ENCODE assay signal across 15 cellular contexts in the genomic region with DNA sequence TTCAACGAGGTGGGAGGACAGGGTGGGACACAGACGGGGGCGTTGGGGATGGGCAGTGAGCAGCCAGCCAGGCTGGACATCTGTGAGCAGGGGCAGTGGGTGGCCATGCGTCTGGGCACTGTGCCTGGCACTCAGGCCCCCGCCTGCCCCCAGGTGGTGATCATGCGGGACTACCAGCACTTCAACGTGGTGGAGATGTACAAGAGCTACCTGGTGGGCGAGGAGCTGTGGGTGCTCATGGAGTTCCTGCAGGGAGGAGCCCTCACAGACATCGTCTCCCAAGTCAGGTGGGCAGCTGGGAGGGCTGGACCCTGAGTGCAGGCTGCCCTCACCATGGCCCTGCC. TPM values are rescaled to one million over a fixed set of nuclear protein-coding genes. Genes with fewer than 3 reads are reported as not detected.
DNase-seq lines count a peak whose midpoint lies in the region; FAIRE-seq and TF ChIP-seq lines count a peak whose summit lies in the region.
"Had no signal": no experiment of that assay in that cellular context is flagged by ENCODE, and none has a peak within 500 bp of the region (broad histone marks: within the 10 kb centered on the region; RNA-seq: fewer than 3 reads in every experiment).

No MANE protein-coding gene starts in this region.

- no peaks in the 10 kb centered on the region for H3K79me2 ChIP-seq in SU-DHL-6 (ENCODE audit: insufficient read depth, low read length)

- no peaks in the 10 kb centered on the region for H3F3A ChIP-seq in SU-DHL-6 (ENCODE audit: insufficient read depth)

- DNase-seq in Calu3 (peak; percentile 21), H7 (peak; percentile 78), kidney (no peak), amniotic stem cell (lab: John Stamatoyannopoulos, UW) (no peak), NCI-H1694 (lab: John Stamatoyannopoulos, UW) (no peak), GM12892 (ENCODE audit: insufficient read length) (no peak)
- no peak for DNase-seq in stimulated activated CD4-positive, alpha-beta T cell treated with anti-CD3 and anti-CD28 coated beads, Interleukin-4, amount 100 ng/mL, for 24 hours
- DNase-seq: CD8-positive, alpha-beta T cell; foreskin fibroblast; HCEC 1CT; islet precursor cell; naive B cell; NCI-H2081 treated with DMSO at 0.1 percent for 48 hours had no signal

- H2AFZ ChIP-seq in SU-DHL-6 (ENCODE audit: low read depth, low read length, severe bottlenecking): no peak overlapping the region

- H4K20me1 ChIP-seq in SU-DHL-6 (ENCODE audit: low read depth, low read length): no peaks in the 10 kb centered on the region

- TF ChIP-seq POLR2A in GM12892 (IDR thresholded peaks at IDR 0.05; ENCODE audit: low read depth, low read length): no peak

- intact Hi-C loops in Calu3 (cut with micrococcal nuclease; ENCODE audit: unreplicated experiment): loop anchor here (5.0 kb wide), 1 partner anchor 225 kb away; no protein-coding TSS in a partner anchor
- intact Hi-C loops in kidney (cut with DNase I): loop anchor here (5.0 to 10.0 kb wide), 3 partner anchors 55 to 230 kb away; no protein-coding TSS in a partner anchor

- no peak overlapping the region for H3K4me3 ChIP-seq in H7 (ENCODE audit: insufficient read depth, low read depth, low read length)
- H3K4me3 ChIP-seq in SU-DHL-6 (ENCODE audit: insufficient read depth, low read length, poor library complexity, severe bottlenecking): no peak overlapping the region
- H3K4me3 ChIP-seq in kidney (ENCODE audit: low read length in 2 of 2): no peak overlapping the region

- no peak overlapping the region for H3K4me2 ChIP-seq in SU-DHL-6 (ENCODE audit: low read depth, low read length, poor library complexity, severe bottlenecking)

- TF ChIP-seq CTCF in Calu3 (IDR thresholded peaks at IDR 0.05; ENCODE audit: unreplicated experiment): no peak
- TF ChIP-seq CTCF in SU-DHL-6 (IDR thresholded peaks at IDR 0.05; ENCODE audit: insufficient read depth, low read length, poor library complexity, severe bottlenecking): peak; percentile 13
- peak; percentile 24 for TF ChIP-seq CTCF in kidney (IDR thresholded peaks at IDR 0.05; ENCODE audit: borderline replicate concordance, extremely low read depth, insufficient read depth)

- no peak overlapping the region for H3K27ac Mint-ChIP-seq in Calu3 (ENCODE audit: unreplicated experiment)
- H3K27ac Mint-ChIP-seq: CD8-positive, alpha-beta T cell; T-helper 1 cell treated with Interleukin-12 subunit alpha and Interleukin-12 subunit beta and Interleukin-4 antibody, amounts not matched to agents 30 μg/mL and 1 μg/mL, for 36 hours had no signal

- H3K9ac ChIP-seq in SU-DHL-6 (ENCODE audit: low read length) (no peak overlapping the region), kidney (ENCODE audit: low read length in 2 of 2) (no peak overlapping the region)

- CTCF ChIA-PET in Calu3 (lab: Charles Lee): interaction anchor here (1.0 to 4.0 kb wide), 3 partner anchors 19 to 55 kb away, joined by 3 to 39 read pairs (median 5); a partner anchor contains a TSS

- H3K36me3 ChIP-seq in H7 (replicated peaks; ENCODE audit: control insufficient read depth, insufficient read depth, low read length): peaks cover 4% of the 10 kb centered on the region
- no peaks in the 10 kb centered on the region for H3K36me3 ChIP-seq in SU-DHL-6 (ENCODE audit: low read length)
- H3K36me3 ChIP-seq in kidney (ENCODE audit: control insufficient read depth in 1 of 2, insufficient read depth in 2 of 2, low read length in 2 of 2): no peaks in the 10 kb centered on the region

- no peaks in the 10 kb centered on the region for H3K27me3 Mint-ChIP-seq in Calu3 (ENCODE audit: unreplicated experiment)

- H3K27ac ChIP-seq in SU-DHL-6 (ENCODE audit: low read depth, low read length): no peak overlapping the region
- H3K27ac ChIP-seq in kidney (ENCODE audit: low read depth in 2 of 2, low read length in 2 of 2): no peak overlapping the region

- H3K27me3 ChIP-seq in H7 (ENCODE audit: control insufficient read depth, insufficient read depth, low read length) (no peaks in the 10 kb centered on the region), SU-DHL-6 (ENCODE audit: low read length) (no peaks in the 10 kb centered on the region)

- FAIRE-seq in kidney (lab: Jason Lieb, UNC): no peak
- no peak for FAIRE-seq in GM12892 (lab: Jason Lieb, UNC)

- peaks cover 5% of the 10 kb centered on the region for H3K36me3 Mint-ChIP-seq in Calu3 (ENCODE audit: insufficient read depth, unreplicated experiment)
- H3K36me3 Mint-ChIP-seq: CD8-positive, alpha-beta T cell; naive B cell had no signal

- H3K9me3 Mint-ChIP-seq in Calu3 (ENCODE audit: low read depth, unreplicated experiment): no peaks in the 10 kb centered on the region
- H3K9me3 Mint-ChIP-seq: CD8-positive, alpha-beta T cell; naive B cell; T-helper 1 cell treated with Interleukin-12 subunit alpha and Interleukin-12 subunit beta and Interleukin-4 antibody, amounts not matched to agents 30 μg/mL and 1 μg/mL, for 36 hours had no signal

- no peaks in the 10 kb centered on the region for H3K9me2 ChIP-seq in SU-DHL-6 (replicated peaks; ENCODE audit: insufficient read depth, low read length)

- no TSS peak for BruUV-seq in Calu3 (replicated peaks; lab: Mats Ljungman, UMichigan)

- H3K4me3 Mint-ChIP-seq in Calu3 (ENCODE audit: low read depth, unreplicated experiment): no peak overlapping the region
- H3K4me3 Mint-ChIP-seq: CD8-positive, alpha-beta T cell; naive B cell; T-helper 1 cell treated with Interleukin-12 subunit alpha and Interleukin-12 subunit beta and Interleukin-4 antibody, amounts not matched to agents 30 μg/mL and 1 μg/mL, for 36 hours had no signal

- H3K4me1 Mint-ChIP-seq in Calu3 (ENCODE audit: low read depth, unreplicated experiment): no peaks in the 10 kb centered on the region

- H3K9me3 ChIP-seq in SU-DHL-6 (ENCODE audit: insufficient read depth, low read length): no peaks in the 10 kb centered on the region
- H3K9me3 ChIP-seq in kidney (ENCODE audit: control insufficient read depth in 1 of 2, low read length in 2 of 2): no peaks in the 10 kb centered on the region

- no peaks in the 10 kb centered on the region for H3K4me1 ChIP-seq in kidney (ENCODE audit: control insufficient read depth in 1 of 2, insufficient read depth in 1 of 2, low read depth in 1 of 2, low read length in 2 of 2)

RNA-seq across cellular contexts. Expression of a gene that starts 10.2 kb away (rescaled TPM):
- total RNA-seq in Calu3 (2022): 0.56 TPM in 1 of 2 replicates, not detected in the other
- total RNA-seq in H7 (2014; rRNA removed; shearing (Covaris generic)): 0.22 and 0.45 TPM in 2 replicates
- not detected for total RNA-seq in kidney
- not detected for polyA plus RNA-seq in kidney (ENCODE audit: insufficient read depth, low read depth, low replicate concordance)
- not detected for polyA plus RNA-seq in GM12892 (2012; ENCODE audit: missing spikeins)
- total RNA-seq: CD8-positive, alpha-beta T cell had no signal

RNA-seq across cellular contexts. Expression of a gene that starts 33.8 kb away (rescaled TPM):
- total RNA-seq in Calu3 (2022): 7.0 and 7.1 TPM in 2 replicates
- total RNA-seq in H7 (2014; rRNA removed; shearing (Covaris generic)): 4.9 and 8.4 TPM in 2 replicates
- 11.9 TPM for total RNA-seq in kidney
- 8.1 TPM for polyA plus RNA-seq in kidney (ENCODE audit: insufficient read depth, low read depth, low replicate concordance)
- polyA plus RNA-seq in GM12892 (2012; ENCODE audit: missing spikeins): 1.4 TPM

RNA-seq across cellular contexts. Expression of a gene that starts 35.0 kb away (rescaled TPM):
- total RNA-seq in Calu3 (2022): 37.3 and 43.1 TPM in 2 replicates
- 11.3 and 13.9 TPM in 2 replicates for total RNA-seq in H7 (2014; rRNA removed; shearing (Covaris generic))
- total RNA-seq in kidney: 37.2 TPM
- polyA plus RNA-seq in kidney (ENCODE audit: insufficient read depth, low read depth, low replicate concordance): 4.4 TPM
- 8.8 TPM for polyA plus RNA-seq in GM12892 (2012; ENCODE audit: missing spikeins)

RNA-seq across cellular contexts. Expression of a gene that starts 50.8 kb away (rescaled TPM):
- 14.3 and 16.6 TPM in 2 replicates for total RNA-seq in Calu3 (2022)
- total RNA-seq in H7 (2014; rRNA removed; shearing (Covaris generic)): 15.2 and 15.8 TPM in 2 replicates
- total RNA-seq in kidney: 21.6 TPM
- polyA plus RNA-seq in kidney (ENCODE audit: insufficient read depth, low read depth, low replicate concordance): 14.7 TPM
- 4.6 TPM for polyA plus RNA-seq in GM12892 (2012; ENCODE audit: missing spikeins)

Comparison
In these comparisons a context has a peak if more than half of its experiments do, and no peak if none do; other contexts are left out.
1. DNase-seq: peak in Calu3 (single experiment) and H7 (single experiment); none in kidney (single experiment), amniotic stem cell (single experiment), NCI-H1694 (single experiment), stimulated activated CD4-positive, alpha-beta T cell treated with anti-CD3 and anti-CD28 coated beads, Interleukin-4, amount 100 ng/mL, for 24 hours (single experiment) and GM12892 (single experiment).